In genomic region chr20:845226-845868, GRCh38 we compare ENCODE assay signal across 8 cellular contexts. TPM values are rescaled to one million over a fixed set of nuclear protein-coding genes. Genes with fewer than 3 reads are reported as not detected.
A peak's percentile ranks its signal among the peaks of the same experiment; 100 is the strongest.
DNase-seq lines count a peak whose midpoint lies in the region; ATAC-seq, FAIRE-seq and TF ChIP-seq lines count a peak whose summit lies in the region.

No MANE protein-coding gene starts in this region.

- no peak overlapping the region for H3K4me2 ChIP-seq in K562 (ENCODE audit: insufficient read depth, low read length)

- in situ Hi-C loops in K562 (cut with MboI), result no loop called here

- H3K4me3 ChIP-seq in A673 (ENCODE audit: low read depth, low read length, poor library complexity, severe bottlenecking) (peak overlapping the region; percentile 54), K562 (no peak overlapping the region), mononuclear cell (ENCODE audit: low read length) (peak overlapping the region; percentile 44), gastroesophageal sphincter (peak overlapping the region in 1 of 2 donors; percentile 49)

- TF ChIP-seq CTCF in A673 (conservative IDR thresholded peaks at IDR 0.05; ENCODE audit: low read depth, low read length) (no peak), K562 (IDR thresholded peaks at IDR 0.05 in 2 of 3, conservative IDR thresholded peaks at IDR 0.05 in 1 of 3; ENCODE audit: insufficient read depth in 2 of 3, low read depth in 1 of 3, low read length in 3 of 3) (no peak), gastroesophageal sphincter (IDR thresholded peaks at IDR 0.05) (no peak)

- 99% methylated on average over 10 of the region's 50 CpGs for WGBS in K562 (ENCODE audit: insufficient coverage, low coverage, missing lambda C conversion rate)
- WGBS in gastroesophageal sphincter (ENCODE audit: low coverage in 1 of 2), 2 donors, result no CpG with 5 or more reads among the region's 50 CpGs

- DNase-seq in A673 (ENCODE audit: low spot score) (no peak), NAMALWA (ENCODE audit: low spot score) (peak; percentile 46), K562 (ENCODE audit: extremely low read depth in 1 of 4, low spot score in 3 of 4) (no peak), superior temporal gyrus (ENCODE audit: extremely low spot score) (no peak)

- peak overlapping the region in 1 of 2 experiments; percentile 68; a peak in 2 of 4 replicates for H3K9ac ChIP-seq in K562 (ENCODE audit: insufficient read depth in 1 of 2, low read depth in 2 of 2, low read length in 2 of 2)

- no peak overlapping the region for H2AFZ ChIP-seq in K562 (ENCODE audit: low read depth, low read length)

- TF ChIP-seq RAD21 in K562 (CRISPR knock-in tag; conservative IDR thresholded peaks at IDR 0.05 in 1 of 2, IDR thresholded peaks at IDR 0.05 in 1 of 2), result no peak

- H4K20me1 ChIP-seq in K562 (replicated peaks; ENCODE audit: control insufficient read depth, insufficient read depth, low read length), result 0 out of 2 replicates have a peak, but pooled peaks cover 11% of the 10 kb centered on the region

- TF ChIP-seq EP300 in K562 (IDR thresholded peaks at IDR 0.05; ENCODE audit: low read length) (no peak), gastroesophageal sphincter (IDR thresholded peaks at IDR 0.05) (no peak)

- no peaks in the 10 kb centered on the region for H3K27me3 ChIP-seq in A673 (replicated peaks; ENCODE audit: insufficient read depth, low read depth, low read length, poor library complexity)
- H3K27me3 ChIP-seq in K562 (ENCODE audit: control insufficient read depth in 2 of 2, insufficient read depth in 2 of 2, low read length in 2 of 2), result no peaks in the 10 kb centered on the region
- peaks cover 10% of the 10 kb centered on the region for H3K27me3 ChIP-seq in mononuclear cell (ENCODE audit: insufficient read depth, low read length)
- peaks cover 45% of the 10 kb centered on the region for H3K27me3 ChIP-seq in gastroesophageal sphincter

- H3K9me1 ChIP-seq in K562 (ENCODE audit: control insufficient read depth, insufficient read depth, low read length), result peaks cover 3% of the 10 kb centered on the region

- no peak for FAIRE-seq in K562 (lab: Jason Lieb, UNC)

- no peak for TF ChIP-seq POLR2A in K562 (conservative IDR thresholded peaks at IDR 0.05)
- TF ChIP-seq POLR2A in gastroesophageal sphincter (IDR thresholded peaks at IDR 0.05), result no peak

- H3K9me3 ChIP-seq in A673 (ENCODE audit: low read depth, low read length, poor library complexity, severe bottlenecking) (no peaks in the 10 kb centered on the region), K562 (replicated peaks; ENCODE audit: control insufficient read depth, insufficient read depth, low read depth, low read length) (no peaks in the 10 kb centered on the region), mononuclear cell (ENCODE audit: low read depth, low read length) (no peaks in the 10 kb centered on the region), gastroesophageal sphincter (no peaks in the 10 kb centered on the region)

- POLR2A ChIA-PET in A673 (lab: Charles Lee; ENCODE audit: low non-redundant PET), result no interaction called here
- POLR2A ChIA-PET in K562 (lab: Yijun Ruan, JAX), result no interaction called here

- H3K27ac ChIP-seq in A673 (ENCODE audit: low read depth, low read length, poor library complexity, severe bottlenecking), result peak overlapping the region; percentile 75
- H3K27ac ChIP-seq in K562 (ENCODE audit: extremely low read depth, low read depth, low read length), result no peak overlapping the region
- H3K27ac ChIP-seq in gastroesophageal sphincter, result no peak overlapping the region

- ATAC-seq in K562 (no peak), esophagus mucosa (no peak), gastroesophageal sphincter (no peak)
- ATAC-seq in activated CD4-positive, CD25-positive, alpha-beta regulatory T cell treated with anti-CD3 and anti-CD28 coated beads, Interleukin-2, amount 50 U/mL, for 24 hours, result no peak

- intact Hi-C loops in A673 (cut with micrococcal nuclease; ENCODE audit: unreplicated experiment) (no loop called here), K562 (cut with micrococcal nuclease) (no loop called here)

- no TSS peak for BruUV-seq in A673 (replicated peaks; lab: Mats Ljungman, UMichigan)
- no TSS peak for BruUV-seq in K562 (replicated peaks; lab: Mats Ljungman, UMichigan)

- H3K36me3 ChIP-seq in A673 (ENCODE audit: insufficient read depth, low read length, poor library complexity, severe bottlenecking) (no peaks in the 10 kb centered on the region), K562 (ENCODE audit: control insufficient read depth, insufficient read depth, low read length) (peaks cover 15% of the 10 kb centered on the region; the same call in 1 of the 3 replicates), gastroesophageal sphincter (no peaks in the 10 kb centered on the region)

- H3K79me2 ChIP-seq in K562 (ENCODE audit: control insufficient read depth, insufficient read depth, low read length), result peaks cover 7% of the 10 kb centered on the region

- H3K4me1 ChIP-seq in A673 (ENCODE audit: insufficient read depth, low read length, poor library complexity, severe bottlenecking) (peaks cover 43% of the 10 kb centered on the region), K562 (replicated peaks in 1 of 2; ENCODE audit: control insufficient read depth in 2 of 2, insufficient read depth in 2 of 2, low read length in 2 of 2) (peaks cover 11 to 53% of the 10 kb centered on the region in 2 experiments; a peak in 4 of 5 replicates), mononuclear cell (ENCODE audit: insufficient read depth, low read length) (peaks cover 80% of the 10 kb centered on the region), gastroesophageal sphincter (peaks cover 0 to 35% (median 23%) of the 10 kb centered on the region in 3 donors)

- CTCF ChIA-PET in A673 (lab: Charles Lee), result no interaction called here
- CTCF ChIA-PET in K562 (lab: Yijun Ruan, JAX; ENCODE audit: low intra/inter-chr PET ratio), result no interaction called here

TF ChIP-seq in K562, 482 proteins besides CTCF, POLR2A, EP300 and RAD21:
- TF ChIP-seq RBFOX2 (IDR thresholded peaks at IDR 0.05; ENCODE audit: low read depth, low read length) (0 out of 2 replicates have a peak, but pooled peaks have one; percentile 17), FOXA3 (CRISPR knock-in tag; conservative IDR thresholded peaks at IDR 0.05 in 1 of 2, IDR thresholded peaks at IDR 0.05 in 1 of 2) (no peak), TAF1 (IDR thresholded peaks at IDR 0.05; ENCODE audit: control insufficient read depth, extremely low read depth, insufficient read depth, low read length, severe bottlenecking) (no peak), CHD1 (IDR thresholded peaks at IDR 0.05; ENCODE audit: low read length) (no peak)

RNA-seq across cellular contexts. Expression of gene FAM110A, which starts 11.8 kb away (rescaled TPM):
- total RNA-seq in A673 (2021) (11.7 and 12.2 TPM in 2 replicates), K562 (2014; rRNA removed) (7.3 and 8.5 TPM in 2 replicates), K562 (2014; rRNA removed; fragmentation: Illumina TruSeq; extraction: Trizol) (2.0 and 2.2 TPM in 2 replicates), K562 (2015; rRNA removed; fragmentation: Illumina TruSeq; extraction: Trizol) (3.3 and 4.1 TPM in 2 replicates), K562 (2021) (15.5 and 15.7 TPM in 2 replicates), mononuclear cell (10.6 TPM), esophagus mucosa (32.8 TPM), gastroesophageal sphincter (1 to 10 TPM; 1.4 to 3.2 (median 2.0) TPM)
- 5.9 and 9.9 TPM in 2 replicates for total RNA-seq in K562 (2011; cell fraction: chromatin; rRNA removed; ENCODE audit: low replicate concordance)
- 7.8 and 8.4 TPM in 2 replicates for total RNA-seq in K562 (2011; cell fraction: nucleolus; rRNA removed)
- total RNA-seq in K562 (2011; cell fraction: nucleoplasm; rRNA removed), result 4.7 and 6.6 TPM in 2 replicates
- polyA plus RNA-seq in K562 (2011; rRNA removed) (3.6 and 10.0 TPM in 2 replicates), K562 (2014; fragmentation: Illumina TruSeq; extraction: Trizol) (6.0 and 8.2 TPM in 2 replicates), K562 (2014; fragmentation: Nextera tagmentation; extraction: Ambion mirVana) (under 1 TPM; 0.73 to 0.93 TPM), K562 (2014; rRNA removed) (9.4 and 11.4 TPM in 2 replicates)
- polyA plus RNA-seq in K562 (2011; cell fraction: cytosol; rRNA removed), result 9.4 and 16.0 TPM in 2 replicates
- polyA plus RNA-seq in K562 (2011; cell fraction: nucleus; rRNA removed), result 9.5 and 9.7 TPM in 2 replicates
- polyA plus RNA-seq in K562 (2012), result 7.9 and 9.5 TPM in 2 replicates
- 2.6 and 4.1 TPM in 2 replicates for polyA minus RNA-seq in K562 (2011; rRNA and poly(A)+ RNA removed)
- polyA minus RNA-seq in K562 (2011; cell fraction: cytosol; rRNA and poly(A)+ RNA removed), result 3.7 and 8.8 TPM in 2 replicates
- polyA minus RNA-seq in K562 (2011; cell fraction: nucleus; rRNA and poly(A)+ RNA removed), result 2.4 and 4.6 TPM in 2 replicates
